In genomic region chr14:63543000-63543825, GRCh38 we compare ENCODE assay signal across 8 cellular contexts. TPM values are rescaled to one million over a fixed set of nuclear protein-coding genes. Genes with fewer than 3 reads are reported as not detected.
A peak's percentile ranks its signal among the peaks of the same experiment; 100 is the strongest.
DNase-seq lines count a peak whose midpoint lies in the region; ATAC-seq and TF ChIP-seq lines count a peak whose summit lies in the region.

PPP2R5E (minus strand) TSS chr14:63543377; CDS start chr14:63539685, 3,692 bp downstream.

- peak within 1 kb of the TSS; percentile 88 for H3K4me3 Mint-ChIP-seq in activated T-cell treated with anti-CD3 and anti-CD28 coated beads, Interleukin-2, amount 50 U/mL, for 24 hours

- H3K4me1 ChIP-seq in mucosa of rectum (ENCODE audit: control insufficient read depth in 2 of 2, insufficient read depth in 2 of 2, low read length in 2 of 2): peaks cover 6 to 15% of the 10 kb centered on the region in 2 donors

- H3K9ac ChIP-seq in mucosa of rectum (ENCODE audit: low read depth in 1 of 2, low read length in 2 of 2): peak within 1 kb of the TSS; percentile 96

- H3K27me3 Mint-ChIP-seq in activated T-cell treated with anti-CD3 and anti-CD28 coated beads, Interleukin-2, amount 50 U/mL, for 24 hours: no peaks in the 10 kb centered on the region

- H3K4me3 ChIP-seq in mucosa of rectum (ENCODE audit: low read length in 2 of 2): peak within 1 kb of the TSS; percentile 95 to 99

- in situ Hi-C loops in KBM-7 (cut with MboI; ENCODE audit: low pct_unique_long_range_greater_than_20kb, low sequenced_read_pairs): no loop called here

- H3K4me1 Mint-ChIP-seq in activated T-cell treated with anti-CD3 and anti-CD28 coated beads, Interleukin-2, amount 50 U/mL, for 24 hours (ENCODE audit: low read depth): peaks cover 34% of the 10 kb centered on the region

- peak; percentile 90 for TF ChIP-seq POLR2A in erythroblast (IDR thresholded peaks at IDR 0.05; ENCODE audit: low read length)

- H3K9me3 ChIP-seq in mucosa of rectum (ENCODE audit: control insufficient read depth in 2 of 2, low read length in 2 of 2): no peaks in the 10 kb centered on the region

- peak within 1 kb of the TSS; percentile 91 to 96 for H3K27ac ChIP-seq in mucosa of rectum (ENCODE audit: low read depth in 2 of 2, low read length in 2 of 2)

- DNase-seq in DMS153 treated with DMSO at 0.1 percent for 48 hours (lab: John Stamatoyannopoulos, UW; ENCODE audit: unreplicated experiment) (peak; percentile 90), KBM-7 (peak; percentile 99), erythroblast (lab: John Stamatoyannopoulos, UW) (peak; percentile 98 to 99)
- DNase-seq in activated T-cell treated with anti-CD3 and anti-CD28 coated beads, Interleukin-2, amount 50 U/mL, for 24 hours: peak; percentile 95
- DNase-seq in stimulated activated CD8-positive, alpha-beta memory T cell treated with anti-CD3 and anti-CD28 coated beads, Interleukin-4, amount 100 ng/mL, for 48 hours: peak; percentile 97

- peak within 1 kb of the TSS; percentile 95 for H3K27ac Mint-ChIP-seq in activated T-cell treated with anti-CD3 and anti-CD28 coated beads, Interleukin-2, amount 50 U/mL, for 24 hours

- H3K36me3 Mint-ChIP-seq in activated T-cell treated with anti-CD3 and anti-CD28 coated beads, Interleukin-2, amount 50 U/mL, for 24 hours (ENCODE audit: low read depth): peaks cover 34% of the 10 kb centered on the region

- H3K27me3 ChIP-seq in mucosa of rectum (ENCODE audit: control insufficient read depth in 2 of 2, insufficient read depth in 2 of 2, low read length in 2 of 2): no peaks in the 10 kb centered on the region

- H3K9me3 Mint-ChIP-seq in activated T-cell treated with anti-CD3 and anti-CD28 coated beads, Interleukin-2, amount 50 U/mL, for 24 hours: no peaks in the 10 kb centered on the region

- peaks cover 11 to 14% of the 10 kb centered on the region in 2 donors for H3K36me3 ChIP-seq in mucosa of rectum (ENCODE audit: control insufficient read depth in 2 of 2, insufficient read depth in 2 of 2, low read length in 2 of 2)

- peak; percentile 98 for ATAC-seq in GM21717 (IDR thresholded peaks at IDR 0.05; ENCODE audit: unreplicated experiment)

TF ChIP-seq in PFSK-1, 5 proteins besides CTCF, POLR2A, EP300 and RAD21:
- TF ChIP-seq REST (IDR thresholded peaks at IDR 0.05; ENCODE audit: insufficient read depth in 1 of 2, low read depth in 2 of 2, low read length in 2 of 2) (no peak), TAF1 (IDR thresholded peaks at IDR 0.05; ENCODE audit: borderline replicate concordance, insufficient read depth, low read length) (peak; percentile 74; the same call in 1 of the 2 replicates), FOXP2 (optimal IDR thresholded peaks at IDR 0.05; ENCODE audit: borderline replicate concordance, extremely low read depth, extremely low read length, insufficient read depth) (peak; percentile 6), POLR2AphosphoS5 (IDR thresholded peaks at IDR 0.05; ENCODE audit: low read depth, low read length) (peak; percentile 87), SIN3A (IDR thresholded peaks at IDR 0.05; ENCODE audit: borderline replicate concordance, insufficient read depth, low read length) (0 out of 2 replicates have a peak, but pooled peaks have one; percentile 57)
TF ChIP-seq in PFSK-1: peak in this region for 4.

RNA-seq across cellular contexts. Expression of gene PPP2R5E, which starts in this region (rescaled TPM):
- 24.9 TPM for polyA plus RNA-seq in PFSK-1 (2012; ENCODE audit: insufficient read length, low read depth)

Comparison
In these comparisons a context has a peak if more than half of its experiments do, and no peak if none do; other contexts are left out.
1. Peak in every context shown above with its lines: DNase-seq, ATAC-seq, H3K4me3 ChIP-seq and H3K27ac ChIP-seq.